28 cellular contexts compared by ENCODE assay signal in the genomic region with DNA sequence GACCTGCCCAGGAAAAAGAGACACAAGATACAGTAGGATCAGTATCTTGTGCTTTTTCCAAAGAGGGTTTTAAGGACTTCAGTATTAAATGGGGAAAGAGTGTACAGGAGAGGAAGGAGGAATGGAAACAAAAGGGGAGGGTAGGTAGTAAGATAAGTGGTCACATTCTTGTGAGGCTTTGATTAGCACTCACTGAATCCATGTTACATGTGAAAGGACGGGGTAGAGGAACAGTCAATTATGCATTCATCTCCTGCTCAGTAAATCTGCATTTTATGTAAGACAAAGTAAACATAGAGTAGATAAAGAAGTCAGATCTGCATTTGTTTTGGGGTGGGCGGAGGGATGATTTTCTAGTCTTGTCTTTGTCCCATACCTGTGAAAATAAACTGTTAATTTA. TPM values are rescaled to one million over a fixed set of nuclear protein-coding genes. Genes with fewer than 3 reads are reported as not detected.
A peak's percentile ranks its signal among the peaks of the same experiment; 100 is the strongest.
DNase-seq lines count a peak whose midpoint lies in the region; ATAC-seq, FAIRE-seq and TF ChIP-seq lines count a peak whose summit lies in the region.
"Had no signal": no experiment of that assay in that cellular context is flagged by ENCODE, and none has a peak within 500 bp of the region (broad histone marks: within the 10 kb centered on the region; RNA-seq: fewer than 3 reads in every experiment).

No MANE protein-coding gene starts in this region.

- no peak for FAIRE-seq in H54 (lab: Jason Lieb, UNC)
- FAIRE-seq: bronchial epithelial cell, HTR-8/SVneo had no signal

- CTCF ChIA-PET in activated CD8-positive, alpha-beta memory T cell treated with anti-CD3 and anti-CD28 coated beads, Interleukin-2, amount 10 ng/mL, durations not matched to agents 7 days and 5 days (lab: Charles Lee) = no interaction called here

- no peaks in the 10 kb centered on the region for H3K27me3 Mint-ChIP-seq in activated CD8-positive, alpha-beta memory T cell treated with anti-CD3 and anti-CD28 coated beads, Interleukin-2, amount 10 ng/mL, durations not matched to agents 7 days and 5 days
- no peaks in the 10 kb centered on the region for H3K27me3 Mint-ChIP-seq in effector memory CD8-positive, alpha-beta T cell
- H3K27me3 Mint-ChIP-seq in natural killer cell (ENCODE audit: low read depth in 2 of 2) = no peaks in the 10 kb centered on the region
- H3K27me3 Mint-ChIP-seq: activated CD4-positive, alpha-beta T cell treated with anti-CD3 and anti-CD28 coated beads, Interleukin-2, amount 10 ng/mL, durations not matched to agents 24 days and 14 days; type B pancreatic cell had no signal

- no peak for ATAC-seq in activated CD8-positive, alpha-beta memory T cell treated with anti-CD3 and anti-CD28 coated beads, Interleukin-2, amount 10 ng/mL, durations not matched to agents 7 days and 5 days
- ATAC-seq in effector memory CD8-positive, alpha-beta T cell (replicated peaks) = no peak
- no peak for ATAC-seq in natural killer cell

- intact Hi-C loops in natural killer cell (cut with micrococcal nuclease) = no loop called here

- peaks cover 91% of the 10 kb centered on the region for H3K36me3 ChIP-seq in HUES6 (ENCODE audit: control insufficient read depth, insufficient read depth, low read length)

- TF ChIP-seq CTCF in natural killer cell (IDR thresholded peaks at IDR 0.05) = no peak

- H3K27me3 ChIP-seq in HUES6 (ENCODE audit: control insufficient read depth, insufficient read depth, low read length) = no peaks in the 10 kb centered on the region

- H3K4me1 Mint-ChIP-seq in activated CD8-positive, alpha-beta memory T cell treated with anti-CD3 and anti-CD28 coated beads, Interleukin-2, amount 10 ng/mL, durations not matched to agents 7 days and 5 days = peaks cover 21% of the 10 kb centered on the region
- H3K4me1 Mint-ChIP-seq in effector memory CD8-positive, alpha-beta T cell (ENCODE audit: low read depth in 2 of 2) = peaks cover 23 to 29% of the 10 kb centered on the region in 2 donors
- peaks cover 15 to 31% of the 10 kb centered on the region in 2 donors for H3K4me1 Mint-ChIP-seq in natural killer cell

- H3K4me3 Mint-ChIP-seq in activated CD8-positive, alpha-beta memory T cell treated with anti-CD3 and anti-CD28 coated beads, Interleukin-2, amount 10 ng/mL, durations not matched to agents 7 days and 5 days = no peak overlapping the region
- H3K4me3 Mint-ChIP-seq in effector memory CD8-positive, alpha-beta T cell = no peak overlapping the region
- no peak overlapping the region for H3K4me3 Mint-ChIP-seq in natural killer cell
- H3K4me3 Mint-ChIP-seq: activated CD4-positive, alpha-beta T cell treated with anti-CD3 and anti-CD28 coated beads, Interleukin-2, amount 10 ng/mL, durations not matched to agents 24 days and 14 days; HFFc6; type B pancreatic cell had no signal

- no peak overlapping the region for H3K9ac ChIP-seq in HUES6 (ENCODE audit: low read length)

- peak overlapping the region; percentile 40 for H3K27ac Mint-ChIP-seq in activated CD8-positive, alpha-beta memory T cell treated with anti-CD3 and anti-CD28 coated beads, Interleukin-2, amount 10 ng/mL, durations not matched to agents 7 days and 5 days
- H3K27ac Mint-ChIP-seq in effector memory CD8-positive, alpha-beta T cell = peak overlapping the region; percentile 11 to 80
- H3K27ac Mint-ChIP-seq in natural killer cell = peak overlapping the region; percentile 27 to 66
- H3K27ac Mint-ChIP-seq: activated CD4-positive, alpha-beta T cell treated with anti-CD3 and anti-CD28 coated beads, Interleukin-2, amount 10 ng/mL, durations not matched to agents 24 days and 14 days; HFFc6; type B pancreatic cell had no signal

- peaks cover 58% of the 10 kb centered on the region for H3K36me3 Mint-ChIP-seq in activated CD8-positive, alpha-beta memory T cell treated with anti-CD3 and anti-CD28 coated beads, Interleukin-2, amount 10 ng/mL, durations not matched to agents 7 days and 5 days
- peaks cover 94% of the 10 kb centered on the region for H3K36me3 Mint-ChIP-seq in effector memory CD8-positive, alpha-beta T cell (ENCODE audit: insufficient read depth)
- H3K36me3 Mint-ChIP-seq in natural killer cell = peaks cover 27% of the 10 kb centered on the region

- peak overlapping the region; percentile 47 for H3K27ac ChIP-seq in HUES6 (ENCODE audit: low read depth, low read length)

- DNase-seq in activated CD8-positive, alpha-beta memory T cell treated with anti-CD3 and anti-CD28 coated beads, Interleukin-2, amount 10 ng/mL, durations not matched to agents 7 days and 5 days = no peak
- DNase-seq in activated CD8-positive, alpha-beta memory T cell treated with anti-CD3 and anti-CD28 coated beads, Interleukin-2, amount 50 U/mL, for 48 hours = no peak
- DNase-seq in effector memory CD8-positive, alpha-beta T cell = no peak
- DNase-seq in natural killer cell (no peak), NCI-H1105 treated with DMSO at 0.1 percent for 48 hours (lab: John Stamatoyannopoulos, UW) (no peak), SW480 (ENCODE audit: low spot score) (no peak), H54 (ENCODE audit: insufficient read length, low spot score) (no peak)
- DNase-seq: activated CD4-positive, alpha-beta T cell treated with anti-CD3 and anti-CD28 coated beads, Interleukin-2, amount 10 ng/mL, durations not matched to agents 24 days and 14 days; activated CD8-positive, alpha-beta memory T cell treated with anti-CD3 and anti-CD28 coated beads, Interleukin-2, amount 50 U/mL, for 4 hours; activated gamma-delta T cell; amniotic stem cell; cortex of kidney; GDM1; HFFc6; Kasumi-1; kidney glomerular epithelial cell; NCI-H187 treated with DMSO at 0.1 percent for 48 hours; NCI-H69; nucleus accumbens; stimulated activated CD8-positive, alpha-beta memory T cell treated with anti-CD3 and anti-CD28 coated beads, Interleukin-4, amount 100 ng/mL, for 48 hours had no signal

- TF ChIP-seq POLR2A in H54 (IDR thresholded peaks at IDR 0.05; ENCODE audit: low read depth, low read length) = no peak

- no peaks in the 10 kb centered on the region for H3K9me3 ChIP-seq in HUES6 (ENCODE audit: control insufficient read depth, insufficient read depth, low read depth, low read length)

- no peaks in the 10 kb centered on the region for H3K9me3 Mint-ChIP-seq in activated CD8-positive, alpha-beta memory T cell treated with anti-CD3 and anti-CD28 coated beads, Interleukin-2, amount 10 ng/mL, durations not matched to agents 7 days and 5 days (ENCODE audit: low read depth)
- no peaks in the 10 kb centered on the region for H3K9me3 Mint-ChIP-seq in effector memory CD8-positive, alpha-beta T cell
- no peaks in the 10 kb centered on the region for H3K9me3 Mint-ChIP-seq in natural killer cell
- H3K9me3 Mint-ChIP-seq: activated CD4-positive, alpha-beta T cell treated with anti-CD3 and anti-CD28 coated beads, Interleukin-2, amount 10 ng/mL, durations not matched to agents 24 days and 14 days; HFFc6; type B pancreatic cell had no signal

- peaks cover 33% of the 10 kb centered on the region for H3K4me1 ChIP-seq in HUES6 (ENCODE audit: control insufficient read depth, insufficient read depth, low read length)

- 0 out of 2 replicates have a peak overlapping the region, but pooled peaks have one; percentile 8 for H3K4me3 ChIP-seq in HUES6 (ENCODE audit: low read depth, low read length)

RNA-seq across cellular contexts. Expression of a gene that starts 50.7 kb away (rescaled TPM):
- 10 to 100 TPM; 71.6 to 88.7 TPM for total RNA-seq in activated CD8-positive, alpha-beta memory T cell treated with anti-CD3 and anti-CD28 coated beads, Interleukin-2, amount 10 ng/mL, durations not matched to agents 7 days and 5 days
- 100 to 1,000 TPM in 1 of 3 donors, 10 to 100 TPM in 2; 93.2 to 110 (median 93.9) TPM for total RNA-seq in natural killer cell

RNA-seq across cellular contexts. Expression of a gene that starts 56.4 kb away (rescaled TPM):
- under 1 TPM in 1 of 2 experiments, not detected in 1; 0.05 TPM for total RNA-seq in activated CD8-positive, alpha-beta memory T cell treated with anti-CD3 and anti-CD28 coated beads, Interleukin-2, amount 10 ng/mL, durations not matched to agents 7 days and 5 days
- 1 to 10 TPM in 1 of 3 donors, under 1 TPM in 2; 0.25 to 1.3 (median 0.70) TPM for total RNA-seq in natural killer cell
- total RNA-seq: A172; activated CD4-positive, alpha-beta T cell treated with anti-CD3 and anti-CD28 coated beads, Interleukin-2, amount 10 ng/mL, durations not matched to agents 24 days and 14 days; bronchial epithelial cell; HFFc6; lung microvascular endothelial cell; RPMI7951; T-helper 2 cell treated with Interferon-gamma antibody and Interleukin-4, amounts not matched to agents 100 ng/mL and 5 ng/mL, for 36 hours had no signal
